Comparison of ENCODE assay signal across 1 cellular context in the genomic region with DNA sequence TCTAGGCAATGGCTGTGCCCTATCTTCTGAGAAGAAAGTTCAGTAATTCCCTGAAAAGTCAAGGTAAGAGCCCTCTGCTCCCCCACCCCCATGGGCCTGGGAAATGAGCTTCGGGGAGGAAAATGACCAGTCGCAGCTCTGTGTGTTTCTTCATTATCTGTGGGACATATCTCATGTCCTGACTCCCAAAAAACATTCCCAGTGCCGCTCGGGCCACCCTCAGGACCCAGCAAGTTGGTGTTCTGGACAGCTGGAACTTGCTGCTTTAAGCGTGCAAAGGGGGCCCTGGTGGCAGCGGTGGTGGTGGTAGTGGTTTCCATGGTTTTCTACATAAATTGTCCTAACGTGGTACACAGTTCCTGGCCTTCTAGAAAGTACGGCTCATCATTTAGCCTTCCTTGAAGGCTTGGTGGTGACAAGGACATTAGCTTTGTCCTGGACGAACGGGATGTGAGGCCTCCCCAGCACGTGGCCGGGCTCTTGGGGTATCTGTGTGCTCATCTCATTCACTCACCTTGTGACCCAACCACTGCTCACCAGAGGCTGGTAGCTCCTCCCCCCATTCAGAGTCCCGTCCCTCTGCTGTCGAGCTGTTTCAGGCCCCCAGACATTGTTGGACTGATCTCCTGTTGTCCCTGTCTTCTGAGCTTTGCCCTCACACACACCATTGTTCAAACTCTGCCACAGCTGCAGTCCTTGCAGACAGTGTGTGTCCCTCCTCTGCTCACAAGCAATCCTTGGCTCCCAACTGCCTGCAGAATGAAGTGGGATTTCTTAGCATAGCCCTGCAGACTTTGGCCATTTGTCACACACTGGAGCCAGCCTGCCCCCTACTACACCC.
TF ChIP-seq lines count a peak whose summit lies in the region.

No MANE protein-coding gene starts in this region.

TF ChIP-seq in HepG2, 621 proteins besides CTCF, POLR2A, EP300 and RAD21 (continued from another document and continues in another):
- TF ChIP-seq, protein P1, sequence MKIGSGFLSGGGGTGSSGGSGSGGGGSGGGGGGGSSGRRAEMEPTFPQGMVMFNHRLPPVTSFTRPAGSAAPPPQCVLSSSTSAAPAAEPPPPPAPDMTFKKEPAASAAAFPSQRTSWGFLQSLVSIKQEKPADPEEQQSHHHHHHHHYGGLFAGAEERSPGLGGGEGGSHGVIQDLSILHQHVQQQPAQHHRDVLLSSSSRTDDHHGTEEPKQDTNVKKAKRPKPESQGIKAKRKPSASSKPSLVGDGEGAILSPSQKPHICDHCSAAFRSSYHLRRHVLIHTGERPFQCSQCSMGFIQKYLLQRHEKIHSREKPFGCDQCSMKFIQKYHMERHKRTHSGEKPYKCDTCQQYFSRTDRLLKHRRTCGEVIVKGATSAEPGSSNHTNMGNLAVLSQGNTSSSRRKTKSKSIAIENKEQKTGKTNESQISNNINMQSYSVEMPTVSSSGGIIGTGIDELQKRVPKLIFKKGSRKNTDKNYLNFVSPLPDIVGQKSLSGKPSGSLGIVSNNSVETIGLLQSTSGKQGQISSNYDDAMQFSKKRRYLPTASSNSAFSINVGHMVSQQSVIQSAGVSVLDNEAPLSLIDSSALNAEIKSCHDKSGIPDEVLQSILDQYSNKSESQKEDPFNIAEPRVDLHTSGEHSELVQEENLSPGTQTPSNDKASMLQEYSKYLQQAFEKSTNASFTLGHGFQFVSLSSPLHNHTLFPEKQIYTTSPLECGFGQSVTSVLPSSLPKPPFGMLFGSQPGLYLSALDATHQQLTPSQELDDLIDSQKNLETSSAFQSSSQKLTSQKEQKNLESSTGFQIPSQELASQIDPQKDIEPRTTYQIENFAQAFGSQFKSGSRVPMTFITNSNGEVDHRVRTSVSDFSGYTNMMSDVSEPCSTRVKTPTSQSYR (CRISPR knock-in tag; IDR thresholded peaks at IDR 0.05; ENCODE audit: borderline replicate concordance) = 0 out of 2 replicates have a peak, but pooled peaks have one; percentile 8
- TF ChIP-seq BORCS8-MEF2B (CRISPR knock-in tag; IDR thresholded peaks at IDR 0.05) (peak; percentile 22; the same call in 1 of the 2 replicates), KDM2A (CRISPR knock-in tag; IDR thresholded peaks at IDR 0.05; ENCODE audit: borderline replicate concordance, low read depth) (no peak), ZNF501 (CRISPR knock-in tag; IDR thresholded peaks at IDR 0.05) (peak; percentile 46; the same call in 1 of the 2 replicates), HNF4A (CRISPR knock-in tag; IDR thresholded peaks at IDR 0.05) (peak; percentile 77), RORA (CRISPR knock-in tag; IDR thresholded peaks at IDR 0.05) (no peak), EHMT2 (IDR thresholded peaks at IDR 0.05; ENCODE audit: borderline replicate concordance, low read depth, low read length) (no peak), FOXP1 (IDR thresholded peaks at IDR 0.05) (no peak), FOXP1 (CRISPR knock-in tag; IDR thresholded peaks at IDR 0.05) (no peak), PHF20 (CRISPR knock-in tag; IDR thresholded peaks at IDR 0.05) (no peak), LCORL (IDR thresholded peaks at IDR 0.05) (no peak), LCORL (CRISPR knock-in tag; IDR thresholded peaks at IDR 0.05) (no peak), ZC3H4 (CRISPR knock-in tag; IDR thresholded peaks at IDR 0.05; ENCODE audit: borderline replicate concordance) (no peak), RARA (CRISPR knock-in tag; IDR thresholded peaks at IDR 0.05) (peak; percentile 20; the same call in 1 of the 2 replicates), ZNF383 (CRISPR knock-in tag; IDR thresholded peaks at IDR 0.05; ENCODE audit: borderline replicate concordance) (no peak), EED (CRISPR knock-in tag; IDR thresholded peaks at IDR 0.05) (no peak), HES4 (CRISPR knock-in tag; IDR thresholded peaks at IDR 0.05; ENCODE audit: borderline replicate concordance) (no peak), ZNF850 (CRISPR knock-in tag; conservative IDR thresholded peaks at IDR 0.05) (no peak), ZNF350 (CRISPR knock-in tag; IDR thresholded peaks at IDR 0.05; ENCODE audit: borderline replicate concordance, low read depth) (peak; percentile 26; the same call in 1 of the 2 replicates), ZNF180 (CRISPR knock-in tag; IDR thresholded peaks at IDR 0.05; ENCODE audit: borderline replicate concordance, low read depth) (no peak), ZNF678 (CRISPR knock-in tag; IDR thresholded peaks at IDR 0.05) (no peak), KLF12 (CRISPR knock-in tag; IDR thresholded peaks at IDR 0.05; ENCODE audit: borderline replicate concordance) (no peak), SOX5 (CRISPR knock-in tag; IDR thresholded peaks at IDR 0.05; ENCODE audit: borderline replicate concordance) (peak; percentile 93), BCL6 (CRISPR knock-in tag; IDR thresholded peaks at IDR 0.05) (no peak), HDAC1 (CRISPR knock-in tag; IDR thresholded peaks at IDR 0.05) (peak; percentile 41), RCOR2 (CRISPR knock-in tag; IDR thresholded peaks at IDR 0.05) (peak; percentile 36; the same call in 1 of the 2 replicates), RBM22 (optimal IDR thresholded peaks at IDR 0.05; ENCODE audit: low read length) (no peak), MTA1 (CRISPR knock-in tag; IDR thresholded peaks at IDR 0.05; ENCODE audit: borderline replicate concordance) (0 out of 2 replicates have a peak, but pooled peaks have one; percentile 46), NR2F2 (IDR thresholded peaks at IDR 0.05; ENCODE audit: borderline replicate concordance, low read depth) (no peak)
- TF ChIP-seq, protein P2, sequence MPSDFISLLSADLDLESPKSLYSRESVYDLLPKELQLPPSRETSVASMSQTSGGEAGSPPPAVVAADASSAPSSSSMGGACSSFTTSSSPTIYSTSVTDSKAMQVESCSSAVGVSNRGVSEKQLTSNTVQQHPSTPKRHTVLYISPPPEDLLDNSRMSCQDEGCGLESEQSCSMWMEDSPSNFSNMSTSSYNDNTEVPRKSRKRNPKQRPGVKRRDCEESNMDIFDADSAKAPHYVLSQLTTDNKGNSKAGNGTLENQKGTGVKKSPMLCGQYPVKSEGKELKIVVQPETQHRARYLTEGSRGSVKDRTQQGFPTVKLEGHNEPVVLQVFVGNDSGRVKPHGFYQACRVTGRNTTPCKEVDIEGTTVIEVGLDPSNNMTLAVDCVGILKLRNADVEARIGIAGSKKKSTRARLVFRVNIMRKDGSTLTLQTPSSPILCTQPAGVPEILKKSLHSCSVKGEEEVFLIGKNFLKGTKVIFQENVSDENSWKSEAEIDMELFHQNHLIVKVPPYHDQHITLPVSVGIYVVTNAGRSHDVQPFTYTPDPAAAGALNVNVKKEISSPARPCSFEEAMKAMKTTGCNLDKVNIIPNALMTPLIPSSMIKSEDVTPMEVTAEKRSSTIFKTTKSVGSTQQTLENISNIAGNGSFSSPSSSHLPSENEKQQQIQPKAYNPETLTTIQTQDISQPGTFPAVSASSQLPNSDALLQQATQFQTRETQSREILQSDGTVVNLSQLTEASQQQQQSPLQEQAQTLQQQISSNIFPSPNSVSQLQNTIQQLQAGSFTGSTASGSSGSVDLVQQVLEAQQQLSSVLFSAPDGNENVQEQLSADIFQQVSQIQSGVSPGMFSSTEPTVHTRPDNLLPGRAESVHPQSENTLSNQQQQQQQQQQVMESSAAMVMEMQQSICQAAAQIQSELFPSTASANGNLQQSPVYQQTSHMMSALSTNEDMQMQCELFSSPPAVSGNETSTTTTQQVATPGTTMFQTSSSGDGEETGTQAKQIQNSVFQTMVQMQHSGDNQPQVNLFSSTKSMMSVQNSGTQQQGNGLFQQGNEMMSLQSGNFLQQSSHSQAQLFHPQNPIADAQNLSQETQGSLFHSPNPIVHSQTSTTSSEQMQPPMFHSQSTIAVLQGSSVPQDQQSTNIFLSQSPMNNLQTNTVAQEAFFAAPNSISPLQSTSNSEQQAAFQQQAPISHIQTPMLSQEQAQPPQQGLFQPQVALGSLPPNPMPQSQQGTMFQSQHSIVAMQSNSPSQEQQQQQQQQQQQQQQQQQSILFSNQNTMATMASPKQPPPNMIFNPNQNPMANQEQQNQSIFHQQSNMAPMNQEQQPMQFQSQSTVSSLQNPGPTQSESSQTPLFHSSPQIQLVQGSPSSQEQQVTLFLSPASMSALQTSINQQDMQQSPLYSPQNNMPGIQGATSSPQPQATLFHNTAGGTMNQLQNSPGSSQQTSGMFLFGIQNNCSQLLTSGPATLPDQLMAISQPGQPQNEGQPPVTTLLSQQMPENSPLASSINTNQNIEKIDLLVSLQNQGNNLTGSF (CRISPR knock-in tag; IDR thresholded peaks at IDR 0.05) = no peak
- TF ChIP-seq, protein P3, sequence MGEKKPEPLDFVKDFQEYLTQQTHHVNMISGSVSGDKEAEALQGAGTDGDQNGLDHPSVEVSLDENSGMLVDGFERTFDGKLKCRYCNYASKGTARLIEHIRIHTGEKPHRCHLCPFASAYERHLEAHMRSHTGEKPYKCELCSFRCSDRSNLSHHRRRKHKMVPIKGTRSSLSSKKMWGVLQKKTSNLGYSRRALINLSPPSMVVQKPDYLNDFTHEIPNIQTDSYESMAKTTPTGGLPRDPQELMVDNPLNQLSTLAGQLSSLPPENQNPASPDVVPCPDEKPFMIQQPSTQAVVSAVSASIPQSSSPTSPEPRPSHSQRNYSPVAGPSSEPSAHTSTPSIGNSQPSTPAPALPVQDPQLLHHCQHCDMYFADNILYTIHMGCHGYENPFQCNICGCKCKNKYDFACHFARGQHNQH (CRISPR knock-in tag; IDR thresholded peaks at IDR 0.05) = peak; percentile 26; the same call in 1 of the 2 replicates
- TF ChIP-seq, protein P4, sequence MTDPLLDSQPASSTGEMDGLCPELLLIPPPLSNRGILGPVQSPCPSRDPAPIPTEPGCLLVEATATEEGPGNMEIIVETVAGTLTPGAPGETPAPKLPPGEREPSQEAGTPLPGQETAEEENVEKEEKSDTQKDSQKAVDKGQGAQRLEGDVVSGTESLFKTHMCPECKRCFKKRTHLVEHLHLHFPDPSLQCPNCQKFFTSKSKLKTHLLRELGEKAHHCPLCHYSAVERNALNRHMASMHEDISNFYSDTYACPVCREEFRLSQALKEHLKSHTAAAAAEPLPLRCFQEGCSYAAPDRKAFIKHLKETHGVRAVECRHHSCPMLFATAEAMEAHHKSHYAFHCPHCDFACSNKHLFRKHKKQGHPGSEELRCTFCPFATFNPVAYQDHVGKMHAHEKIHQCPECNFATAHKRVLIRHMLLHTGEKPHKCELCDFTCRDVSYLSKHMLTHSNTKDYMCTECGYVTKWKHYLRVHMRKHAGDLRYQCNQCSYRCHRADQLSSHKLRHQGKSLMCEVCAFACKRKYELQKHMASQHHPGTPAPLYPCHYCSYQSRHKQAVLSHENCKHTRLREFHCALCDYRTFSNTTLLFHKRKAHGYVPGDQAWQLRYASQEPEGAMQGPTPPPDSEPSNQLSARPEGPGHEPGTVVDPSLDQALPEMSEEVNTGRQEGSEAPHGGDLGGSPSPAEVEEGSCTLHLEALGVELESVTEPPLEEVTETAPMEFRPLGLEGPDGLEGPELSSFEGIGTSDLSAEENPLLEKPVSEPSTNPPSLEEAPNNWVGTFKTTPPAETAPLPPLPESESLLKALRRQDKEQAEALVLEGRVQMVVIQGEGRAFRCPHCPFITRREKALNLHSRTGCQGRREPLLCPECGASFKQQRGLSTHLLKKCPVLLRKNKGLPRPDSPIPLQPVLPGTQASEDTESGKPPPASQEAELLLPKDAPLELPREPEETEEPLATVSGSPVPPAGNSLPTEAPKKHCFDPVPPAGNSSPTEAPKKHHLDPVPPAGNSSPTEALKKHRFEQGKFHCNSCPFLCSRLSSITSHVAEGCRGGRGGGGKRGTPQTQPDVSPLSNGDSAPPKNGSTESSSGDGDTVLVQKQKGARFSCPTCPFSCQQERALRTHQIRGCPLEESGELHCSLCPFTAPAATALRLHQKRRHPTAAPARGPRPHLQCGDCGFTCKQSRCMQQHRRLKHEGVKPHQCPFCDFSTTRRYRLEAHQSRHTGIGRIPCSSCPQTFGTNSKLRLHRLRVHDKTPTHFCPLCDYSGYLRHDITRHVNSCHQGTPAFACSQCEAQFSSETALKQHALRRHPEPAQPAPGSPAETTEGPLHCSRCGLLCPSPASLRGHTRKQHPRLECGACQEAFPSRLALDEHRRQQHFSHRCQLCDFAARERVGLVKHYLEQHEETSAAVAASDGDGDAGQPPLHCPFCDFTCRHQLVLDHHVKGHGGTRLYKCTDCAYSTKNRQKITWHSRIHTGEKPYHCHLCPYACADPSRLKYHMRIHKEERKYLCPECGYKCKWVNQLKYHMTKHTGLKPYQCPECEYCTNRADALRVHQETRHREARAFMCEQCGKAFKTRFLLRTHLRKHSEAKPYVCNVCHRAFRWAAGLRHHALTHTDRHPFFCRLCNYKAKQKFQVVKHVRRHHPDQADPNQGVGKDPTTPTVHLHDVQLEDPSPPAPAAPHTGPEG (CRISPR knock-in tag; IDR thresholded peaks at IDR 0.05) = no peak
- TF ChIP-seq, protein P5, sequence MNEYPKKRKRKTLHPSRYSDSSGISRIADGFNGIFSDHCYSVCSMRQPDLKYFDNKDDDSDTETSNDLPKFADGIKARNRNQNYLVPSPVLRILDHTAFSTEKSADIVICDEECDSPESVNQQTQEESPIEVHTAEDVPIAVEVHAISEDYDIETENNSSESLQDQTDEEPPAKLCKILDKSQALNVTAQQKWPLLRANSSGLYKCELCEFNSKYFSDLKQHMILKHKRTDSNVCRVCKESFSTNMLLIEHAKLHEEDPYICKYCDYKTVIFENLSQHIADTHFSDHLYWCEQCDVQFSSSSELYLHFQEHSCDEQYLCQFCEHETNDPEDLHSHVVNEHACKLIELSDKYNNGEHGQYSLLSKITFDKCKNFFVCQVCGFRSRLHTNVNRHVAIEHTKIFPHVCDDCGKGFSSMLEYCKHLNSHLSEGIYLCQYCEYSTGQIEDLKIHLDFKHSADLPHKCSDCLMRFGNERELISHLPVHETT (CRISPR knock-in tag; conservative IDR thresholded peaks at IDR 0.05) = no peak
- TF ChIP-seq, protein P6, sequence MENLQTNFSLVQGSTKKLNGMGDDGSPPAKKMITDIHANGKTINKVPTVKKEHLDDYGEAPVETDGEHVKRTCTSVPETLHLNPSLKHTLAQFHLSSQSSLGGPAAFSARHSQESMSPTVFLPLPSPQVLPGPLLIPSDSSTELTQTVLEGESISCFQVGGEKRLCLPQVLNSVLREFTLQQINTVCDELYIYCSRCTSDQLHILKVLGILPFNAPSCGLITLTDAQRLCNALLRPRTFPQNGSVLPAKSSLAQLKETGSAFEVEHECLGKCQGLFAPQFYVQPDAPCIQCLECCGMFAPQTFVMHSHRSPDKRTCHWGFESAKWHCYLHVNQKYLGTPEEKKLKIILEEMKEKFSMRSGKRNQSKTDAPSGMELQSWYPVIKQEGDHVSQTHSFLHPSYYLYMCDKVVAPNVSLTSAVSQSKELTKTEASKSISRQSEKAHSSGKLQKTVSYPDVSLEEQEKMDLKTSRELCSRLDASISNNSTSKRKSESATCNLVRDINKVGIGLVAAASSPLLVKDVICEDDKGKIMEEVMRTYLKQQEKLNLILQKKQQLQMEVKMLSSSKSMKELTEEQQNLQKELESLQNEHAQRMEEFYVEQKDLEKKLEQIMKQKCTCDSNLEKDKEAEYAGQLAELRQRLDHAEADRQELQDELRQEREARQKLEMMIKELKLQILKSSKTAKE (CRISPR knock-in tag; IDR thresholded peaks at IDR 0.05; ENCODE audit: borderline replicate concordance) = 0 out of 2 replicates have a peak, but pooled peaks have one; percentile 23
